In the genomic region with DNA sequence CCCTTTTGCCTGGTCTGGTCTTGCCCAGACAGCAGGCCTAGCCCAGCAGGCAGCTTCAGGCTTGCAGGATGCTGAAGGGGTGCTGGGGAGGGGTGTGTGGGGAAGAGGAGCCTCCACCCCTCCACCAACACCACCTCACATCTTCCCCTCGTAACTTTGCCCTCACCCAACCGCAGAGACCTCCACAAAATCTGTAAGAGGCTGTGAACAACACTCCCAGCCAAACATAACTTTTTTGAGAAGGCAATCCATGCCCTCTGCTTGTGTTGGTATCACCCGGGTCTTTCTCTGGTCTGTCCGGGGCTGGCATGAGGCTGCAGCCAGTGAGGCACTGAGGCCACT, we compare ENCODE assay signal across 7 cellular contexts. TPM values are rescaled to one million over a fixed set of nuclear protein-coding genes. Genes with fewer than 3 reads are reported as not detected.
"Had no signal": no experiment of that assay in that cellular context is flagged by ENCODE, and none has a peak within 500 bp of the region (broad histone marks: within the 10 kb centered on the region; RNA-seq: fewer than 3 reads in every experiment).

No MANE protein-coding gene starts in this region.

RNA-seq across cellular contexts. Expression of gene CD8B, which starts 26.2 kb away (rescaled TPM):
- total RNA-seq: K562, LHCN-M2, MCF 10A, OCI-LY7, PC-3, SK-MEL-5 had no signal
- polyA plus RNA-seq: K562, SK-N-SH had no signal

RNA-seq across cellular contexts. Expression of gene CD8A, which starts 44.8 kb away (rescaled TPM):
- total RNA-seq: LHCN-M2, MCF 10A, OCI-LY7 had no signal
- polyA plus RNA-seq: K562 had no signal
